In the genomic region with DNA sequence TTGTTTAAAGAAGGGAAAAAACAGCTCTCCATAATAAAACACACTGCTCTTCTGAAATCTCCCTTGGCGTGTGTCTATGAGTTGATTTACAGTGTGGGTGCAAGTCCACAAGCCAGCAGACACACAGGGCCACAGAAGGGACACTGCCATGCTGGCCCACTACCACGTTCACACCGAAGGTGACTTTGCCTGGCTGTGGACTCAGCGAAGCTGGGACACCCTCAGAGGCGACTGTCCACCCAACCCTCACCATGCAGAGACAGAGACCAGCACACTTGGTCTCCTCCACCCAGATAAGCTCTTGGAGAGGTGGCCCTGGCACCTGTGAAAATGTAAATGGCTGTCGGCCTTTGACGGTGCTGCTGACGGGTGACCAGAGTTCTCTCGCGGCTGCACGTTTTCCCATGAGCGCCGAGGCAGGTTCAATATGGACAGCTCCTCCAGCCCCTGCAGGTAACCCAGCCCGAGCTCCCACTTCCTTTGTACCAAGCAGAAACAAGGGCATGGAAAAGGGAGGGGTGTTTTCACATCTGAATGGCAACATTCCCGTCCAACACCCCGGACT, we compare ENCODE assay signal across 21 cellular contexts.
DNase-seq lines count a peak whose midpoint lies in the region; ATAC-seq and TF ChIP-seq lines count a peak whose summit lies in the region.
"Had no signal": no experiment of that assay in that cellular context is flagged by ENCODE, and none has a peak within 500 bp of the region (broad histone marks: within the 10 kb centered on the region; RNA-seq: fewer than 3 reads in every experiment).

No MANE protein-coding gene starts in this region.

- peaks cover 0 to 29% (median 2%) of the 10 kb centered on the region in 9 donors for H3K27me3 ChIP-seq in heart left ventricle
- peaks cover 70% of the 10 kb centered on the region for H3K27me3 ChIP-seq in left ventricle myocardium inferior (ENCODE audit: low read depth)
- peaks cover 36% of the 10 kb centered on the region for H3K27me3 ChIP-seq in RWPE2 (ENCODE audit: insufficient read depth, poor library complexity, severe bottlenecking)
- H3K27me3 ChIP-seq in osteoblast (ENCODE audit: insufficient read depth, low read length) = peaks cover 6% of the 10 kb centered on the region
- H3K27me3 ChIP-seq in mesenchymal stem cell (ENCODE audit: control insufficient read depth in 1 of 2, insufficient read depth in 1 of 2, low read length in 2 of 2) = peaks cover 18 to 39% of the 10 kb centered on the region in 2 experiments
- no peaks in the 10 kb centered on the region for H3K27me3 ChIP-seq in ascending aorta

- H2BK5ac ChIP-seq in mesenchymal stem cell (ENCODE audit: low read depth, low read length, poor library complexity, severe bottlenecking) = no peak overlapping the region

- H2BK15ac ChIP-seq in mesenchymal stem cell (ENCODE audit: low read depth, poor library complexity, severe bottlenecking) = no peak overlapping the region

- peak in 3 of 5 donors; percentile 7 to 16 (median 11) for DNase-seq in heart left ventricle
- DNase-seq in left ventricle myocardium inferior = no peak
- DNase-seq in RWPE2 (ENCODE audit: low spot score) = peak; percentile 75
- DNase-seq in osteoblast (ENCODE audit: insufficient read length, low spot score, missing footprints) = peak; percentile 42
- DNase-seq in mesenchymal stem cell = no peak
- no peak for DNase-seq in ascending aorta (ENCODE audit: low spot score in 2 of 2)
- DNase-seq in NCI-H1105 treated with DMSO at 0.1 percent for 48 hours (lab: John Stamatoyannopoulos, UW) = no peak
- DNase-seq: CD4-positive, alpha-beta T cell; Karpas-422; NCI-H1105; NCI-H146; NCI-H2029; NCI-H2171; NCI-H226; NCI-H510A; NCI-H69; SIG-M5 had no signal

- no peaks in the 10 kb centered on the region for H3K79me1 ChIP-seq in mesenchymal stem cell (replicated peaks; ENCODE audit: low read length, poor library complexity, severe bottlenecking)

- H3K4me3 ChIP-seq in heart left ventricle (no peak overlapping the region), left ventricle myocardium inferior (no peak overlapping the region), RWPE2 (ENCODE audit: severe bottlenecking) (no peak overlapping the region), osteoblast (ENCODE audit: insufficient read depth, low read length) (no peak overlapping the region), mesenchymal stem cell (ENCODE audit: insufficient read depth in 1 of 2, low read depth in 1 of 2, low read length in 2 of 2) (no peak overlapping the region), ascending aorta (no peak overlapping the region)
- H3K4me3 ChIP-seq: SK-N-MC had no signal

- WGBS in heart left ventricle, 4 donors = 53 to 71% (median 68%) methylated on average over 16 of the region's 16 CpGs
- 84% methylated on average over 14 of the region's 16 CpGs for WGBS in mesenchymal stem cell

- no peak overlapping the region for H3K4ac ChIP-seq in mesenchymal stem cell (ENCODE audit: low read depth in 1 of 2, low read length in 2 of 2)

- TF ChIP-seq CTCF in heart left ventricle (IDR thresholded peaks at IDR 0.05) (no peak), left ventricle myocardium inferior (IDR thresholded peaks at IDR 0.05; ENCODE audit: borderline replicate concordance) (no peak), RWPE2 (IDR thresholded peaks at IDR 0.05; ENCODE audit: poor library complexity, severe bottlenecking) (no peak), osteoblast (IDR thresholded peaks at IDR 0.05; ENCODE audit: extremely low read depth, low read depth, low read length) (no peak), ascending aorta (IDR thresholded peaks at IDR 0.05) (no peak)

- H3K4me1 ChIP-seq in heart left ventricle (no peaks in the 10 kb centered on the region), left ventricle myocardium inferior (no peaks in the 10 kb centered on the region), RWPE2 (ENCODE audit: insufficient read depth, poor library complexity, severe bottlenecking) (no peaks in the 10 kb centered on the region), osteoblast (ENCODE audit: insufficient read depth, low read length) (no peaks in the 10 kb centered on the region), mesenchymal stem cell (ENCODE audit: control insufficient read depth, insufficient read depth, low read depth, low read length) (no peaks in the 10 kb centered on the region), ascending aorta (no peaks in the 10 kb centered on the region)

- intact Hi-C loops in heart left ventricle (cut with DNase I) (no loop called here), left ventricle myocardium inferior (cut with micrococcal nuclease) (no loop called here), ascending aorta (cut with DNase I) (no loop called here)

- no peak for ATAC-seq in heart left ventricle
- ATAC-seq in RWPE2 (ENCODE audit: low read depth) = no peak
- ATAC-seq: HepG2, Panc1 had no signal

- H2AK5ac ChIP-seq in mesenchymal stem cell (ENCODE audit: low read length, severe bottlenecking) = no peak overlapping the region

- H3K36me3 ChIP-seq in heart left ventricle (no peaks in the 10 kb centered on the region), left ventricle myocardium inferior (no peaks in the 10 kb centered on the region), RWPE2 (ENCODE audit: low read depth) (no peaks in the 10 kb centered on the region), osteoblast (ENCODE audit: insufficient read depth, low read length) (no peaks in the 10 kb centered on the region), mesenchymal stem cell (ENCODE audit: control insufficient read depth in 1 of 2, insufficient read depth in 2 of 2, low read depth in 1 of 2, low read length in 2 of 2) (no peaks in the 10 kb centered on the region), ascending aorta (no peaks in the 10 kb centered on the region)

- H2AFZ ChIP-seq in osteoblast (ENCODE audit: low read length) (no peak overlapping the region), mesenchymal stem cell (ENCODE audit: low read depth, low read length) (no peak overlapping the region)

- no peaks in the 10 kb centered on the region for H3K79me2 ChIP-seq in osteoblast (ENCODE audit: insufficient read depth, low read length)

- no peak overlapping the region for H3K4me2 ChIP-seq in osteoblast (ENCODE audit: insufficient read depth, low read length)
- no peak overlapping the region for H3K4me2 ChIP-seq in mesenchymal stem cell (ENCODE audit: low read length, poor library complexity, severe bottlenecking)

- H4K8ac ChIP-seq in mesenchymal stem cell (ENCODE audit: low read length) = no peak overlapping the region

- no peak for TF ChIP-seq POLR2A in heart left ventricle (IDR thresholded peaks at IDR 0.05)

- H3K18ac ChIP-seq in mesenchymal stem cell (ENCODE audit: low read depth in 1 of 2, low read length in 2 of 2) = no peak overlapping the region

- H3K23ac ChIP-seq in mesenchymal stem cell (ENCODE audit: low read length in 2 of 2) = no peak overlapping the region

- H3K9me3 ChIP-seq in heart left ventricle = no peaks in the 10 kb centered on the region
- peaks cover 3% of the 10 kb centered on the region for H3K9me3 ChIP-seq in left ventricle myocardium inferior (replicated peaks)
- no peaks in the 10 kb centered on the region for H3K9me3 ChIP-seq in RWPE2 (ENCODE audit: severe bottlenecking)
- H3K9me3 ChIP-seq in osteoblast (ENCODE audit: low read depth, low read length) = no peaks in the 10 kb centered on the region
- H3K9me3 ChIP-seq in mesenchymal stem cell (ENCODE audit: control insufficient read depth, low read length) = no peaks in the 10 kb centered on the region
- H3K9me3 ChIP-seq in ascending aorta = no peaks in the 10 kb centered on the region

- H2BK120ac ChIP-seq in mesenchymal stem cell (ENCODE audit: low read depth, low read length) = no peak overlapping the region

- H3K27ac ChIP-seq in heart left ventricle (no peak overlapping the region), left ventricle myocardium inferior (replicated peaks) (no peak overlapping the region), RWPE2 (ENCODE audit: poor library complexity, severe bottlenecking) (no peak overlapping the region), osteoblast (ENCODE audit: low read depth, low read length) (no peak overlapping the region), mesenchymal stem cell (ENCODE audit: low read length, poor library complexity, severe bottlenecking) (no peak overlapping the region), ascending aorta (no peak overlapping the region)
- H3K27ac ChIP-seq: RWPE1, SK-N-MC had no signal

- H4K20me1 ChIP-seq in osteoblast (ENCODE audit: insufficient read depth, low read length) = no peaks in the 10 kb centered on the region

- H3K9ac ChIP-seq in mesenchymal stem cell (ENCODE audit: low read length) = no peak overlapping the region

- H3K14ac ChIP-seq in mesenchymal stem cell (ENCODE audit: low read length in 2 of 2) = no peak overlapping the region

- no peak overlapping the region for H2BK12ac ChIP-seq in mesenchymal stem cell (ENCODE audit: low read length in 2 of 2)

- H4K91ac ChIP-seq in mesenchymal stem cell (ENCODE audit: low read length) = no peak overlapping the region

Comparison
In these comparisons a context has a peak if more than half of its experiments do, and no peak if none do; other contexts are left out.
1. DNase-seq: peak in heart left ventricle (3 of 5), RWPE2 (single experiment) and osteoblast (single experiment); none in left ventricle myocardium inferior (single experiment), mesenchymal stem cell (single experiment), ascending aorta (0 of 2) and NCI-H1105 treated with DMSO at 0.1 percent for 48 hours (single experiment).